Comparison of ENCODE assay signal across 16 cellular contexts in genomic region chr3:130843441-130843840, GRCh38. TPM values are rescaled to one million over a fixed set of nuclear protein-coding genes. Genes with fewer than 3 reads are reported as not detected.
DNase-seq lines count a peak whose midpoint lies in the region; ATAC-seq and TF ChIP-seq lines count a peak whose summit lies in the region.
"Had no signal": no experiment of that assay in that cellular context is flagged by ENCODE, and none has a peak within 500 bp of the region (broad histone marks: within the 10 kb centered on the region; RNA-seq: fewer than 3 reads in every experiment).

No MANE protein-coding gene starts in this region.

- H3K4me1 Mint-ChIP-seq in brain: peaks cover 35% of the 10 kb centered on the region

- CTCF ChIA-PET in GM10248 (lab: Yijun Ruan, JAX): interaction anchor here (1.0 to 1.3 kb wide), 2 partner anchors 50 kb away, joined by 3 to 4 read pairs; partner anchors contain the start of gene ATP2C1

- peak overlapping the region; percentile 7 for H3K27ac ChIP-seq in right cardiac atrium (ENCODE audit: low read length)

- H3K9me3 Mint-ChIP-seq in brain: no peaks in the 10 kb centered on the region
- H3K9me3 Mint-ChIP-seq: CD8-positive, alpha-beta T cell had no signal

- H3K36me3 Mint-ChIP-seq in brain: no peaks in the 10 kb centered on the region
- H3K36me3 Mint-ChIP-seq: CD8-positive, alpha-beta T cell had no signal

- no peaks in the 10 kb centered on the region for H3K27me3 ChIP-seq in right cardiac atrium (ENCODE audit: control insufficient read depth, insufficient read depth)

- peak overlapping the region in 3 of 5 experiments; percentile 69 to 82 (median 72) for H3K27ac Mint-ChIP-seq in brain
- H3K27ac Mint-ChIP-seq: CD8-positive, alpha-beta T cell had no signal

- intact Hi-C loops in right cardiac atrium (cut with DNase I): no loop called here

- H3K4me3 Mint-ChIP-seq in brain: no peak overlapping the region
- H3K4me3 Mint-ChIP-seq: CD8-positive, alpha-beta T cell had no signal

- WGBS in right cardiac atrium: 44% methylated on average over 1 of the region's 1 CpG

- no peaks in the 10 kb centered on the region for H3K4me1 ChIP-seq in right cardiac atrium (ENCODE audit: control insufficient read depth, insufficient read depth, low read length)

- H3K9me3 ChIP-seq in right cardiac atrium (ENCODE audit: control insufficient read depth, low read length): no peaks in the 10 kb centered on the region

- DNase-seq in NCI-H2107 (lab: John Stamatoyannopoulos, UW) (peak; percentile 45), right cardiac atrium (no peak), putamen (ENCODE audit: low spot score) (peak; percentile 18), germinal center (ENCODE audit: low spot score) (no peak), GM10248 (ENCODE audit: extremely low spot score) (no peak)
- no peak for DNase-seq in activated naive CD4-positive, alpha-beta T cell (lab: John Stamatoyannopoulos, UW)
- DNase-seq: ACHN; CD8-positive, alpha-beta T cell; GF-D8; IMR-90; MV-4-11; NCI-H1436 treated with DMSO at 0.1 percent for 48 hours; NCI-H2081 treated with DMSO at 0.1 percent for 48 hours; SHP77 had no signal

- no peak overlapping the region for H3K4me3 ChIP-seq in right cardiac atrium (ENCODE audit: low read length)

- TF ChIP-seq CTCF in brain (conservative IDR thresholded peaks at IDR 0.05) (no peak), GM10248 (IDR thresholded peaks at IDR 0.05; ENCODE audit: control extremely low read depth, extremely low read depth, low read depth, missing control alignments) (no peak)

- POLR2A ChIA-PET in GM10248 (lab: Yijun Ruan, JAX): no interaction called here

- H3K27me3 Mint-ChIP-seq in brain: peaks cover 1% of the 10 kb centered on the region

- ATAC-seq in right cardiac atrium (peak; percentile 71 to 88), HG03469 (IDR thresholded peaks at IDR 0.05; ENCODE audit: unreplicated experiment) (no peak)
- ATAC-seq: CD8-positive, alpha-beta T cell had no signal

RNA-seq across cellular contexts. Expression of gene ATP2C1, which starts 50.4 kb away (rescaled TPM):
- polyA plus RNA-seq in brain (ENCODE audit: insufficient read depth, low read depth, low replicate concordance) (92.0 TPM), right cardiac atrium (33.3 TPM)
- total RNA-seq in right cardiac atrium: 10 to 100 TPM; 55.7 to 59.8 (median 57.5) TPM

Comparison
In these comparisons a context has a peak if more than half of its experiments do, and no peak if none do; other contexts are left out.
1. DNase-seq: peak in NCI-H2107 (single experiment) and putamen (single experiment); none in right cardiac atrium (0 of 3), activated naive CD4-positive, alpha-beta T cell (0 of 4), germinal center (single experiment) and GM10248 (single experiment).